In the genomic region with DNA sequence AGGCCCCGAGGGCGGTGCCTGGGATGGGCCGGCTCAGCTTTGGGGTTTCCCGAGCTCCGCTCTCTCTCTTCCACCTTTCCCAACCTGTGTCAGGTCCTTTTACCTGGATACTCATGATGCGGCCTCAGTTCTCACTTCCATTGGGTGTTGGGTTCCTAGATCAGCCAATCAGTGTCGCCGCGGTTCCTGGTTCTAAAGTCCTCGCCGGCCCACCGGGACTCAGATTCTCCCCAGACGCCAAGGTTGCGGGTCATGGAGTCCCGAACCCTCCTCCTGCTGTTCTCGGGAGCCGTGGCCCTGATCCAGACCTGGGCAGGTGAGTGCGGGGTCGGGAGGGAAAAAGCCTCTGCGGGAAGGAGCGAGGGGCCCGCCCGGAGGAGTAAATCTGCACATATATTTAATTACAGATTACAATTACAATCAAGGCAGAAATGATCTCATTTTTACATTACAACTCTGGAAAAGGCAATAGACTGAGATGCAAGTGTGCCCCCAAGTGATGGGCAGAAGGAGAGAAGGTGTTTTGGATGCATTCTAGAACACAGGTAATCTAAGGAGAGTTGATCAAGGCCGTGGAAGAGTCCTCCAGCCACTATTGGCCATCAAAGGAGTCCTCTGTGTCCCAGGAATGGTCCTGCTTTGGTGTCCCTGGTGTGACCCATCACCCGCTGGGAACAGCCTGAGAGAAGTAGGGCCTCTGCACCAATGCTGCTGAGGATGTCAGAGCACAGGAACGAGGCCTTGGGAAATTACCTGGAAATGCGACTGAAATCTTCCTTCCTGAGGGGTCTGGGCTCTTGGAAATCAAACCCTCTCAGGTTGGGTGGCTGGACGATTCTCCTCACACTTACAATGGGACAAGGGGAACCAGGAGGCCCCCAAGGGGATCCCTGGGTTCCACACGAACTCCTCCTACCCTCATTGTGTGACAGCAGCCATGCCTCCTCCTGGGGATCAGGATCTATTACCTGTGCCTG, we compare ENCODE assay signal across 8 cellular contexts. TPM values are rescaled to one million over a fixed set of nuclear protein-coding genes. Genes with fewer than 3 reads are reported as not detected.
DNase-seq lines count a peak whose midpoint lies in the region; ATAC-seq and TF ChIP-seq lines count a peak whose summit lies in the region.

No MANE protein-coding gene starts in this region.

- H3K27ac ChIP-seq in HUES64 (ENCODE audit: low read depth, low read length) (no peak overlapping the region), left ventricle myocardium inferior (replicated peaks) (peak overlapping the region; percentile 83), tibial nerve (peak overlapping the region in 3 of 4 donors; percentile 31 to 85 (median 69))

- H3K4me3 Mint-ChIP-seq in Caco-2 (ENCODE audit: unreplicated experiment): peak overlapping the region; percentile 78

- H3K36me3 ChIP-seq in Caco-2 (ENCODE audit: control insufficient read depth, insufficient read depth, low read length) (no peaks in the 10 kb centered on the region), HUES64 (ENCODE audit: insufficient read depth, low read length) (no peaks in the 10 kb centered on the region), left ventricle myocardium inferior (no peaks in the 10 kb centered on the region), tibial nerve (no peaks in the 10 kb centered on the region)

- POLR2A ChIA-PET in Caco-2 (lab: Charles Lee): interaction anchor here (1.0 kb wide), 1 partner anchor 66 kb away, joined by 4 read pairs; a partner anchor contains a TSS

- peak in 1 of 2 donors; percentile 74 for TF ChIP-seq EP300 in tibial nerve (IDR thresholded peaks at IDR 0.05)

- H3K27me3 ChIP-seq in Caco-2 (replicated peaks; ENCODE audit: control insufficient read depth, insufficient read depth, low read length) (no peaks in the 10 kb centered on the region), HUES64 (ENCODE audit: insufficient read depth, low read length) (peaks cover 8% of the 10 kb centered on the region; the same call in 1 of the 2 replicates), left ventricle myocardium inferior (ENCODE audit: low read depth) (no peaks in the 10 kb centered on the region), tibial nerve (no peaks in the 10 kb centered on the region)

- DNase-seq in Caco-2 (peak; percentile 87), SKM-1 treated with dmso at 0.1 percent for 144 hours (lab: John Stamatoyannopoulos, UW; ENCODE audit: unreplicated experiment) (peak; percentile 91), amniotic epithelial cell (ENCODE audit: low read depth) (peak; percentile 86), left ventricle myocardium inferior (peak; percentile 70), posterior cingulate gyrus (peak; percentile 45 to 95 (median 76)), tibial nerve (ENCODE audit: low spot score in 2 of 2) (peak; percentile 65 to 92)

- no peaks in the 10 kb centered on the region for H3K9me3 Mint-ChIP-seq in Caco-2 (ENCODE audit: unreplicated experiment)

- peak; percentile 71 for ATAC-seq in GM21367 (IDR thresholded peaks at IDR 0.05; ENCODE audit: unreplicated experiment)

- H3K4me1 ChIP-seq in Caco-2 (no peaks in the 10 kb centered on the region), HUES64 (ENCODE audit: insufficient read depth, low read length) (peaks cover 6% of the 10 kb centered on the region; the same call in 1 of the 2 replicates), left ventricle myocardium inferior (peaks cover 32% of the 10 kb centered on the region), tibial nerve (peaks cover 0 to 16% (median 6%) of the 10 kb centered on the region in 4 donors)

- peak in 1 of 2 donors; percentile 52 for TF ChIP-seq POLR2A in tibial nerve (IDR thresholded peaks at IDR 0.05)

- peaks cover 8% of the 10 kb centered on the region for H3K4me1 Mint-ChIP-seq in Caco-2 (ENCODE audit: low read depth, unreplicated experiment)

- peak overlapping the region; percentile 65 for H3K27ac Mint-ChIP-seq in Caco-2 (ENCODE audit: unreplicated experiment)

- H3K9me3 ChIP-seq in Caco-2 (no peaks in the 10 kb centered on the region), HUES64 (ENCODE audit: insufficient read depth, low read depth, low read length) (no peaks in the 10 kb centered on the region), left ventricle myocardium inferior (replicated peaks) (no peaks in the 10 kb centered on the region), tibial nerve (no peaks in the 10 kb centered on the region)

- CTCF ChIA-PET in Caco-2 (lab: Charles Lee): no interaction called here

- intact Hi-C loops in Caco-2 (cut with micrococcal nuclease; ENCODE audit: unreplicated experiment) (no loop called here), left ventricle myocardium inferior (cut with micrococcal nuclease) (no loop called here), posterior cingulate gyrus (cut with DNase I) (no loop called here)

- BruUV-seq in Caco-2 (replicated peaks; lab: Mats Ljungman, UMichigan): TSS peak; percentile 84

- TF ChIP-seq CTCF in Caco-2 (IDR thresholded peaks at IDR 0.05; ENCODE audit: insufficient read depth in 1 of 2, low read depth in 1 of 2, low read length in 1 of 2, severe bottlenecking in 1 of 2, unreplicated experiment in 1 of 2) (no peak), left ventricle myocardium inferior (IDR thresholded peaks at IDR 0.05; ENCODE audit: borderline replicate concordance) (no peak), tibial nerve (IDR thresholded peaks at IDR 0.05) (no peak)

- H3K4me3 ChIP-seq in Caco-2 (ENCODE audit: low read depth, low read length): peak overlapping the region; percentile 27; the same call in 1 of the 2 replicates
- peak overlapping the region; percentile 48 for H3K4me3 ChIP-seq in HUES64 (ENCODE audit: low read length)
- peak overlapping the region; percentile 70 for H3K4me3 ChIP-seq in left ventricle myocardium inferior
- peak overlapping the region; percentile 20 to 60 (median 36) for H3K4me3 ChIP-seq in tibial nerve

- H3K9ac ChIP-seq in HUES64 (ENCODE audit: low read depth, low read length): peak overlapping the region; percentile 33; the same call in 1 of the 2 replicates

- peaks cover 10% of the 10 kb centered on the region for H3K36me3 Mint-ChIP-seq in Caco-2 (ENCODE audit: insufficient read depth, unreplicated experiment)

- peaks cover 3% of the 10 kb centered on the region for H3K27me3 Mint-ChIP-seq in Caco-2 (ENCODE audit: insufficient read depth, unreplicated experiment)

- WGBS in HUES64: 27% methylated on average over 24 of the region's 29 CpGs
- 24 to 26% methylated on average over 27 to 28 of the region's 29 CpGs for WGBS in tibial nerve, 2 donors

RNA-seq across cellular contexts. Expression of a gene that starts 34.7 kb away (rescaled TPM):
- total RNA-seq in Caco-2 (2022) (6.4 and 7.5 TPM in 2 replicates), left ventricle myocardium inferior (1.1 TPM), tibial nerve (1 to 10 TPM; 1.0 to 8.0 (median 4.1) TPM)
- polyA plus RNA-seq in HUES64 (2013, experiment 1 of 2): 6.3 TPM
- 8.1 TPM for polyA plus RNA-seq in HUES64 (2013, experiment 2 of 2)

RNA-seq across cellular contexts. Expression of a gene that starts 59.9 kb away (rescaled TPM):
- total RNA-seq in Caco-2 (2022) (12.6 and 13.1 TPM in 2 replicates), left ventricle myocardium inferior (9.9 TPM), tibial nerve (10 to 100 TPM; 15.9 to 28.3 (median 23.7) TPM)
- 11.3 TPM for polyA plus RNA-seq in HUES64 (2013, experiment 1 of 2)
- polyA plus RNA-seq in HUES64 (2013, experiment 2 of 2): 15.2 TPM
